In genomic region chr2:73235315-73236028, GRCh38 we compare ENCODE assay signal across 9 cellular contexts. TPM values are rescaled to one million over a fixed set of nuclear protein-coding genes. Genes with fewer than 3 reads are reported as not detected.
DNase-seq lines count a peak whose midpoint lies in the region; ATAC-seq and TF ChIP-seq lines count a peak whose summit lies in the region.
"Had no signal": no experiment of that assay in that cellular context is flagged by ENCODE, and none has a peak within 500 bp of the region (broad histone marks: within the 10 kb centered on the region; RNA-seq: fewer than 3 reads in every experiment).

No MANE protein-coding gene starts in this region.

- H3K36me3 Mint-ChIP-seq in activated naive CD4-positive, alpha-beta T cell treated with anti-CD3 and anti-CD28 coated beads, Interleukin-2, amount 10 ng/mL, durations not matched to agents 7 days and 5 days = peaks cover 13% of the 10 kb centered on the region

- DNase-seq in activated naive CD4-positive, alpha-beta T cell treated with anti-CD3 and anti-CD28 coated beads, Interleukin-2, amount 10 ng/mL, durations not matched to agents 7 days and 5 days = no peak
- no peak for DNase-seq in activated naive CD4-positive, alpha-beta T cell (lab: John Stamatoyannopoulos, UW)
- no peak for DNase-seq in adrenal gland
- no peak for DNase-seq in right lobe of liver
- DNase-seq in upper lobe of left lung = no peak
- no peak for DNase-seq in putamen (ENCODE audit: low spot score)
- DNase-seq: NCI-H1930 had no signal

- TF ChIP-seq EP300 in upper lobe of left lung (IDR thresholded peaks at IDR 0.05) = no peak

- H3K27me3 Mint-ChIP-seq in activated naive CD4-positive, alpha-beta T cell treated with anti-CD3 and anti-CD28 coated beads, Interleukin-2, amount 10 ng/mL, durations not matched to agents 7 days and 5 days = no peaks in the 10 kb centered on the region

- ATAC-seq in right lobe of liver (no peak), upper lobe of left lung (ENCODE audit: low FRiP score in 2 of 2) (no peak), HG03520 (IDR thresholded peaks at IDR 0.05; ENCODE audit: unreplicated experiment) (no peak), HG03039 (IDR thresholded peaks at IDR 0.05; ENCODE audit: unreplicated experiment) (no peak)

- 40 to 51% (median 44%) methylated on average over 11 of the region's 11 CpGs for WGBS in adrenal gland, 4 donors
- WGBS in right lobe of liver (ENCODE audit: insufficient coverage, low coverage, low lambda C conversion rate, missing lambda C conversion rate) = 51% methylated on average over 11 of the region's 11 CpGs
- 66% methylated on average over 11 of the region's 11 CpGs for WGBS in upper lobe of left lung, 2 donors

- TF ChIP-seq CTCF in adrenal gland (IDR thresholded peaks at IDR 0.05) (no peak), right lobe of liver (IDR thresholded peaks at IDR 0.05) (no peak), upper lobe of left lung (IDR thresholded peaks at IDR 0.05) (no peak)

- CTCF ChIA-PET in activated naive CD4-positive, alpha-beta T cell treated with anti-CD3 and anti-CD28 coated beads, Interleukin-2, amount 10 ng/mL, durations not matched to agents 7 days and 5 days (lab: Charles Lee) = interaction anchor here (1.0 to 3.6 kb wide), 4 partner anchors 9 to 55 kb away, joined by 3 to 18 read pairs (median 8); no protein-coding TSS in a partner anchor

- H3K4me3 Mint-ChIP-seq in activated naive CD4-positive, alpha-beta T cell treated with anti-CD3 and anti-CD28 coated beads, Interleukin-2, amount 10 ng/mL, durations not matched to agents 7 days and 5 days = peak overlapping the region; percentile 92

- H3K27me3 ChIP-seq in adrenal gland (no peaks in the 10 kb centered on the region), right lobe of liver (no peaks in the 10 kb centered on the region), upper lobe of left lung (no peaks in the 10 kb centered on the region)

- H3K27ac ChIP-seq in adrenal gland (peak overlapping the region in 3 of 5 donors; percentile 89 to 96 (median 91)), right lobe of liver (no peak overlapping the region), upper lobe of left lung (peak overlapping the region in 2 of 4 donors; percentile 84 to 96)

- H3K27ac Mint-ChIP-seq in activated naive CD4-positive, alpha-beta T cell treated with anti-CD3 and anti-CD28 coated beads, Interleukin-2, amount 10 ng/mL, durations not matched to agents 7 days and 5 days = peak overlapping the region; percentile 93

- H3K4me1 Mint-ChIP-seq in activated naive CD4-positive, alpha-beta T cell treated with anti-CD3 and anti-CD28 coated beads, Interleukin-2, amount 10 ng/mL, durations not matched to agents 7 days and 5 days = peaks cover 47% of the 10 kb centered on the region

- peaks cover 35 to 58% of the 10 kb centered on the region in 2 donors for H3K4me1 ChIP-seq in adrenal gland (replicated peaks in 1 of 2)
- peaks cover 0 to 17% (median 3%) of the 10 kb centered on the region in 4 donors for H3K4me1 ChIP-seq in right lobe of liver
- H3K4me1 ChIP-seq in upper lobe of left lung = peaks cover 32 to 53% (median 45%) of the 10 kb centered on the region in 4 donors

- H3K9me3 Mint-ChIP-seq in activated naive CD4-positive, alpha-beta T cell treated with anti-CD3 and anti-CD28 coated beads, Interleukin-2, amount 10 ng/mL, durations not matched to agents 7 days and 5 days = no peaks in the 10 kb centered on the region

- TF ChIP-seq POLR2A in adrenal gland (IDR thresholded peaks at IDR 0.05) = no peak
- no peak for TF ChIP-seq POLR2A in right lobe of liver (IDR thresholded peaks at IDR 0.05)
- TF ChIP-seq POLR2A in upper lobe of left lung (IDR thresholded peaks at IDR 0.05) = no peak

- peaks cover 0 to 9% of the 10 kb centered on the region in 2 donors for H3K36me3 ChIP-seq in adrenal gland (replicated peaks in 1 of 2)
- peaks cover 0 to 12% (median 0%) of the 10 kb centered on the region in 4 donors for H3K36me3 ChIP-seq in right lobe of liver
- peaks cover 0 to 22% (median 9%) of the 10 kb centered on the region in 4 donors for H3K36me3 ChIP-seq in upper lobe of left lung

- intact Hi-C loops in adrenal gland (cut with DNase I) (no loop called here), right lobe of liver (cut with DNase I) (no loop called here)

- H3K9me3 ChIP-seq in adrenal gland (replicated peaks in 1 of 3) (no peaks in the 10 kb centered on the region), right lobe of liver (no peaks in the 10 kb centered on the region), upper lobe of left lung (no peaks in the 10 kb centered on the region)

- H3K4me3 ChIP-seq in adrenal gland (peak overlapping the region in 3 of 4 donors; percentile 58 to 95 (median 73)), right lobe of liver (peak overlapping the region; percentile 83 to 94 (median 90)), upper lobe of left lung (peak overlapping the region; percentile 93 to 95 (median 95))

RNA-seq across cellular contexts. Expression of gene CCT7, which starts 1.4 kb away (rescaled TPM):
- total RNA-seq in adrenal gland (100 to 1,000 TPM; 203 to 581 (median 294) TPM), right lobe of liver (100 to 1,000 TPM in 3 of 6 experiments, 10 to 100 TPM in 3; 83.5 to 131 (median 99.4) TPM), upper lobe of left lung (100 to 1,000 TPM in 5 of 6 donors, 10 to 100 TPM in 1; 70.2 to 183 (median 129) TPM)
- 100 to 1,000 TPM; 120 to 424 (median 246) TPM for polyA plus RNA-seq in adrenal gland

RNA-seq across cellular contexts. Expression of gene PRADC1, which starts 2.4 kb away (rescaled TPM):
- 10 to 100 TPM; 24.4 to 76.3 (median 33.3) TPM for total RNA-seq in adrenal gland
- 10 to 100 TPM; 37.9 to 65.8 (median 63.2) TPM for polyA plus RNA-seq in adrenal gland
- total RNA-seq in right lobe of liver = 10 to 100 TPM; 17.8 to 26.1 (median 22.5) TPM
- 10 to 100 TPM in 5 of 6 donors, 1 to 10 TPM in 1; 6.7 to 21.6 (median 16.3) TPM for total RNA-seq in upper lobe of left lung

RNA-seq across cellular contexts. Expression of gene SMYD5, which starts 21.4 kb away (rescaled TPM):
- 10 to 100 TPM in 7 of 8 donors, 1 to 10 TPM in 1; 8.7 to 35.0 (median 27.8) TPM for total RNA-seq in adrenal gland
- 10 to 100 TPM; 25.7 to 45.4 (median 34.7) TPM for polyA plus RNA-seq in adrenal gland
- 10 to 100 TPM in 3 of 6 experiments, 1 to 10 TPM in 3; 5.3 to 12.2 (median 9.4) TPM for total RNA-seq in right lobe of liver
- total RNA-seq in upper lobe of left lung = 10 to 100 TPM; 18.1 to 58.8 (median 21.2) TPM

RNA-seq across cellular contexts. Expression of gene NOTO, which starts 33.1 kb away (rescaled TPM):
- total RNA-seq in adrenal gland = not detected
- polyA plus RNA-seq in adrenal gland = under 1 TPM; 0.03 to 0.08 (median 0.05) TPM
- not detected for total RNA-seq in right lobe of liver
- under 1 TPM in 3 of 6 donors, not detected in 3; 0.09 to 0.15 (median 0.10) TPM for total RNA-seq in upper lobe of left lung

RNA-seq across cellular contexts. Expression of gene FBXO41, which starts 48.8 kb away (rescaled TPM):
- 1 to 10 TPM; 4.4 to 8.1 (median 6.0) TPM for total RNA-seq in adrenal gland
- polyA plus RNA-seq in adrenal gland = 10 to 100 TPM in 1 of 3 donors, 1 to 10 TPM in 2; 1.8 to 12.0 (median 3.7) TPM
- under 1 TPM; 0.13 to 0.65 (median 0.38) TPM for total RNA-seq in right lobe of liver
- 1 to 10 TPM; 1.5 to 9.4 (median 3.9) TPM for total RNA-seq in upper lobe of left lung

Comparison
In these comparisons a context has a peak if more than half of its experiments do, and no peak if none do; other contexts are left out.
1. H3K27ac ChIP-seq: peak in adrenal gland (3 of 5); none in right lobe of liver (0 of 3).
2. Peak in every context shown above with its lines, with median percentiles within 50 percentile points of each other: H3K4me3 ChIP-seq.